15 cellular contexts compared by ENCODE assay signal in the genomic region with DNA sequence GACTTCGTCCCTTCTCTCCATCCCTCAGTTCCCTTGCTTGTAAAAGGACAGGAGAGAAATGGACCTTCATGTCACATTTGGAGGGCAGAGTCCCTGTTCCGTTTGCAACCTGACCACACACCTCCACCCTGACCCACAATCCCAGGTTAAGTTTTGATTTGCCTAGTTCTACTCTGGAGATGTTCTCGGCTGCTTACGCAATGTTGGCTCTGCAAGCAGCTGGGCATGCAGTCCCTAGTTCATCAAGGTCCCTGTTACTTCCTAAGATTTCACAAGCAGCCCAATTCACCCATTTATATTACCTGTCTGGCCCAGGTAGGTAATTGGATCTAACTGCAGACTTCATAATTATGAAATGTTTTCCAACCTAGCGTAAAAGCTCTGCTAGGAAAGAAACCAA. TPM values are rescaled to one million over a fixed set of nuclear protein-coding genes. Genes with fewer than 3 reads are reported as not detected.
"Had no signal": no experiment of that assay in that cellular context is flagged by ENCODE, and none has a peak within 500 bp of the region (broad histone marks: within the 10 kb centered on the region; RNA-seq: fewer than 3 reads in every experiment).

No MANE protein-coding gene starts in this region.

- H3K4me1 ChIP-seq: uterus had no signal

- H3K27me3 ChIP-seq: foreskin keratinocyte, right atrium auricular region, uterus had no signal

- H3K27ac ChIP-seq: coronary artery, foreskin keratinocyte, right atrium auricular region, uterus had no signal

- ATAC-seq: foreskin keratinocyte, left colon had no signal

- H3K9me3 ChIP-seq: right atrium auricular region, uterus had no signal

- H3K36me3 ChIP-seq: right atrium auricular region, uterus had no signal

- H3K4me2 ChIP-seq: smooth muscle cell had no signal

- H3K4me3 ChIP-seq: coronary artery, right atrium auricular region, smooth muscle cell, uterus had no signal

- DNase-seq: effector CD4-positive, alpha-beta T cell; endodermal cell; erythroblast; foreskin keratinocyte; hippocampal formation; left colon; mesendoderm; naive B cell; stimulated activated CD4-positive, alpha-beta T cell treated with anti-CD3 and anti-CD28 coated beads, Interleukin-2, amount 100 ng/mL, for 48 hours; stimulated activated naive CD4-positive, alpha-beta T cell treated with Interleukin-2 at 50 U/mL for 16 hours; uterus had no signal

RNA-seq across cellular contexts. Expression of gene SLIT3, which starts 28.8 kb away (rescaled TPM):
- total RNA-seq: dermis microvascular lymphatic vessel endothelial cell had no signal
